In the genomic region with DNA sequence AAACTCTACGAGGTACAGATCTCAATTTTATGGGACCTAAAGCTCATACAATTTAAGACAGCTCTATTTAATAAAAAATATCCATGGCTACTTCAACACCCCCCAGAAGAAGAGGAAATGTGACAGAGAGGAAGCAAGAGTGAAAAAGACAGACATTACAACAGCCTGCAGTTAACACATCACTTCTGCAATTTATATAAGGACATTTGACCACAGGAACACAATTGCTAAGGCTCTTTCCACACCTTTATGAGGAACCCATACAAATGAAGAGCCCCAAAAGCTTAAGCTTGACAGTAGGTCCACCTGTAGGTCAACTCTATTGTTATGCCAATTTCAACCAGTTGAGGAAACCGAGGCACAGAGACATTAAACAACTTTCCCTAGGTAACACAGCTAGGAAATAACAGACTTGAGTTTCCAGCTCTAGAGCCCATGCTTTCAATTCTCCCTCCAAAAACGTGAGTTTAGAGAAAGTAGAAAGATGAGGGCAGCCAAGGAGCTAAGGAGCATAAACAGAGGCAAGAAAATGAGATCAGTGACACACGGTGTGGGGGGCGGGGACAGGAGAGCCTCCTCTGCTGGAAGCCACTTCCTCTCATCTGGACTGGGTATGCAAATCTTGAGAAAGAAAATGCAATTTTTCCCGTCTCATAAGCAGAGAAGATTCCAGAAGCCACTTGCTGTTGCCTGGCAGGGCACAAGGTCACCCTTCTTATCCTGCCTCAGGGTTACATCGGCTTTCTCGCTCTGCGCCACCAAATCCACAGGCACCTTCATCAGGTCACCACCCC, we compare ENCODE assay signal across 11 cellular contexts. TPM values are rescaled to one million over a fixed set of nuclear protein-coding genes. Genes with fewer than 3 reads are reported as not detected.
DNase-seq lines count a peak whose midpoint lies in the region; ATAC-seq and TF ChIP-seq lines count a peak whose summit lies in the region.
"Had no signal": no experiment of that assay in that cellular context is flagged by ENCODE, and none has a peak within 500 bp of the region (broad histone marks: within the 10 kb centered on the region; RNA-seq: fewer than 3 reads in every experiment).

No MANE protein-coding gene starts in this region.

- intact Hi-C loops in testis (cut with DNase I; ENCODE audit: low total_unique reads): no loop called here

- H3K27me3 ChIP-seq in neutrophil (no peaks in the 10 kb centered on the region), testis (no peaks in the 10 kb centered on the region)

- 69 to 77% methylated on average over 6 to 9 of the region's 9 CpGs for WGBS in testis, 2 donors

- peak overlapping the region; percentile 64 to 67 for H3K4me3 ChIP-seq in neutrophil (ENCODE audit: low read depth in 1 of 2, low read length in 1 of 2)
- no peak overlapping the region for H3K4me3 ChIP-seq in testis

- TF ChIP-seq CTCF in neutrophil (IDR thresholded peaks at IDR 0.05) (peak; percentile 35), testis (IDR thresholded peaks at IDR 0.05) (no peak), omental fat pad (IDR thresholded peaks at IDR 0.05) (no peak)

- peak overlapping the region; percentile 99 for H3K27ac ChIP-seq in neutrophil
- H3K27ac ChIP-seq in testis: no peak overlapping the region

- ATAC-seq in GM18867 (IDR thresholded peaks at IDR 0.05; ENCODE audit: unreplicated experiment) (peak; percentile 33), HG02885 (IDR thresholded peaks at IDR 0.05; ENCODE audit: poor library complexity, unreplicated experiment) (peak; percentile 29), omental fat pad (ENCODE audit: low FRiP score) (no peak)

- no peak for TF ChIP-seq POLR2A in testis (IDR thresholded peaks at IDR 0.05)

- no peaks in the 10 kb centered on the region for H3K9me3 ChIP-seq in neutrophil
- H3K9me3 ChIP-seq in testis: no peaks in the 10 kb centered on the region

- peak; percentile 24 for DNase-seq in RPMI8226
- no peak for DNase-seq in testis
- DNase-seq in iPS-NIHi7 (ENCODE audit: extremely low spot score): no peak
- DNase-seq in omental fat pad (ENCODE audit: low spot score): no peak
- DNase-seq: NCI-H446 treated with DMSO at 0.1 percent for 48 hours had no signal

- H3K36me3 ChIP-seq in neutrophil (no peaks in the 10 kb centered on the region), testis (ENCODE audit: low read depth, missing control alignments) (no peaks in the 10 kb centered on the region)

- H3K4me1 ChIP-seq in neutrophil (ENCODE audit: control insufficient read depth in 1 of 2, insufficient read depth in 1 of 2, low read depth in 1 of 2, low read length in 1 of 2): peaks cover 99% of the 10 kb centered on the region in 2 experiments
- H3K4me1 ChIP-seq in testis: no peaks in the 10 kb centered on the region

RNA-seq across cellular contexts. Expression of gene OR10P1, which starts 5.8 kb away (rescaled TPM):
- total RNA-seq in testis (not detected), omental fat pad (not detected)
- not detected for polyA plus RNA-seq in testis (ENCODE audit: insufficient read depth, low read depth, low replicate concordance)
- total RNA-seq: HT-29; progenitor cell of endocrine pancreas; T-helper 2 cell treated with Interferon-gamma antibody and Interleukin-4, amounts not matched to agents 100 ng/mL and 5 ng/mL, for 36 hours had no signal

Comparison
In these comparisons a context has a peak if more than half of its experiments do, and no peak if none do; other contexts are left out.
1. H3K4me3 ChIP-seq: peak in neutrophil (2 of 2); none in testis (0 of 2).